Comparison of ENCODE assay signal across 8 cellular contexts in genomic region chr11:93783767-93784151, GRCh38. TPM values are rescaled to one million over a fixed set of nuclear protein-coding genes. Genes with fewer than 3 reads are reported as not detected.
DNase-seq lines count a peak whose midpoint lies in the region; ATAC-seq and TF ChIP-seq lines count a peak whose summit lies in the region.

No MANE protein-coding gene starts in this region.

- ATAC-seq in GM23338 (peak; percentile 52), natural killer cell (peak; percentile 3 to 12 (median 10))

- TF ChIP-seq POLR2A in NB4 (IDR thresholded peaks at IDR 0.05; ENCODE audit: extremely low read depth, insufficient read length), result no peak

- peaks cover 20% of the 10 kb centered on the region for H3K4me1 Mint-ChIP-seq in GM23338
- peaks cover 40 to 43% of the 10 kb centered on the region in 2 donors for H3K4me1 Mint-ChIP-seq in natural killer cell

- peaks cover 16% of the 10 kb centered on the region for H3K4me1 ChIP-seq in GM23338 (ENCODE audit: insufficient read depth)
- H3K4me1 ChIP-seq in ectodermal cell (ENCODE audit: control insufficient read depth, insufficient read depth, low read length), result peaks cover 5% of the 10 kb centered on the region

- H3K4me3 ChIP-seq in GM12864 (ENCODE audit: low read depth, low read length), result peak overlapping the region; percentile 87
- H3K4me3 ChIP-seq in GM23338, result peak overlapping the region; percentile 93
- H3K4me3 ChIP-seq in NB4 (ENCODE audit: low read depth, low read length), result peak overlapping the region; percentile 98
- peak overlapping the region; percentile 96 for H3K4me3 ChIP-seq in ectodermal cell (ENCODE audit: insufficient read depth, low read depth, low read length)

- H3K9me3 ChIP-seq in ectodermal cell (ENCODE audit: control insufficient read depth, low read length), result no peaks in the 10 kb centered on the region

- H4K20me1 ChIP-seq in GM23338 (replicated peaks; ENCODE audit: insufficient read depth), result peaks cover 38% of the 10 kb centered on the region

- peaks cover 13% of the 10 kb centered on the region; the same call in 1 of the 2 replicates for H3K36me3 ChIP-seq in GM23338 (ENCODE audit: insufficient read depth)
- peaks cover 11% of the 10 kb centered on the region for H3K36me3 ChIP-seq in ectodermal cell (ENCODE audit: control insufficient read depth, insufficient read depth, low read length)

- H3K9me2 ChIP-seq in GM23338 (ENCODE audit: insufficient read depth), result no peaks in the 10 kb centered on the region

- H3K36me3 Mint-ChIP-seq in GM23338 (ENCODE audit: low read depth) (peaks cover 40% of the 10 kb centered on the region), natural killer cell (no peaks in the 10 kb centered on the region)

- H3K79me2 ChIP-seq in GM23338 (replicated peaks; ENCODE audit: insufficient read depth), result peaks cover 51% of the 10 kb centered on the region

- DNase-seq in GM12864 (ENCODE audit: low read depth), result no peak
- DNase-seq in GM23338 (ENCODE audit: low spot score), result no peak
- DNase-seq in NB4 (ENCODE audit: low read depth), result no peak
- DNase-seq in natural killer cell, result no peak
- DNase-seq in NCI-H526 treated with DMSO at 0.1 percent for 48 hours (lab: John Stamatoyannopoulos, UW), result no peak
- no peak for DNase-seq in NCI-H2171 (lab: John Stamatoyannopoulos, UW)
- DNase-seq in T1000 (lab: John Stamatoyannopoulos, UW), result no peak

- no peaks in the 10 kb centered on the region for H3F3A ChIP-seq in GM23338 (replicated peaks; ENCODE audit: low read depth)

- intact Hi-C loops in natural killer cell (cut with micrococcal nuclease), result loop anchor here (1.0 kb wide), 1 partner anchor 42 kb away; the partner anchor contains the start of genes C11orf54 and TAF1D

- peak overlapping the region; percentile 92 for H3K4me3 Mint-ChIP-seq in GM23338
- H3K4me3 Mint-ChIP-seq in natural killer cell, result peak overlapping the region; percentile 99

- no peak for TF ChIP-seq CTCF in GM12864 (IDR thresholded peaks at IDR 0.05; ENCODE audit: low read depth, low read length, missing control alignments)
- TF ChIP-seq CTCF in GM23338 (conservative IDR thresholded peaks at IDR 0.05; ENCODE audit: low read depth in 2 of 2), result no peak
- TF ChIP-seq CTCF in NB4 (IDR thresholded peaks at IDR 0.05; ENCODE audit: low read depth, low read length), result no peak
- TF ChIP-seq CTCF in natural killer cell (IDR thresholded peaks at IDR 0.05), result no peak

- H3K27ac Mint-ChIP-seq in GM23338 (peak overlapping the region; percentile 93), natural killer cell (peak overlapping the region; percentile 83 to 91)

- H3K27me3 ChIP-seq in GM23338 (ENCODE audit: insufficient read depth) (no peaks in the 10 kb centered on the region), ectodermal cell (ENCODE audit: control insufficient read depth, insufficient read depth, low read length, poor library complexity, severe bottlenecking) (no peaks in the 10 kb centered on the region)

- peaks cover 4% of the 10 kb centered on the region for H3K27me3 Mint-ChIP-seq in GM23338 (ENCODE audit: insufficient read depth, low read depth, poor library complexity)
- H3K27me3 Mint-ChIP-seq in natural killer cell (ENCODE audit: low read depth in 2 of 2), result no peaks in the 10 kb centered on the region

- no peak overlapping the region for H2AFZ ChIP-seq in GM23338

- H3K4me2 ChIP-seq in GM23338, result peak overlapping the region; percentile 97

- H3K9me3 Mint-ChIP-seq in GM23338 (peaks cover 5% of the 10 kb centered on the region; the same call in 2 of the 3 replicates), natural killer cell (no peaks in the 10 kb centered on the region)

- peak overlapping the region; percentile 43; the same call in 1 of the 2 replicates for H3K27ac ChIP-seq in GM23338 (ENCODE audit: low read depth)
- H3K27ac ChIP-seq in ectodermal cell (ENCODE audit: insufficient read depth, low read depth, low read length, poor library complexity, severe bottlenecking), result peak overlapping the region; percentile 99

- 0 to 1% methylated on average over 10 of the region's 11 CpGs for WGBS in ectodermal cell, 2 experiments

TF ChIP-seq in GM23338, 12 proteins besides CTCF, POLR2A, EP300 and RAD21 (continues in another document):
- TF ChIP-seq EZH2 (IDR thresholded peaks at IDR 0.05; ENCODE audit: low read depth, unreplicated experiment) (no peak), CREB1 (CRISPR knock-in tag; IDR thresholded peaks at IDR 0.05; ENCODE audit: low read depth) (no peak), ZNF114 (CRISPR knock-in tag; IDR thresholded peaks at IDR 0.05) (no peak), ZNF331 (CRISPR knock-in tag; IDR thresholded peaks at IDR 0.05; ENCODE audit: low read depth) (no peak), ZNF462 (CRISPR knock-in tag; IDR thresholded peaks at IDR 0.05) (no peak), EZH2phosphoT487 (IDR thresholded peaks at IDR 0.05; ENCODE audit: unreplicated experiment) (no peak), JUNB (IDR thresholded peaks at IDR 0.05; ENCODE audit: unreplicated experiment) (no peak)

RNA-seq across cellular contexts. Expression of gene MED17, which starts 0.3 kb away (rescaled TPM):
- total RNA-seq in GM23338 (2014; rRNA removed; shearing (Covaris generic)), result 31.2 and 36.9 TPM in 2 replicates
- polyA plus RNA-seq in GM23338 (2016; fragmentation: Nextera tagmentation; extraction: Ambion mirVana), result 17.4 and 19.1 TPM in 2 replicates
- 38.8 TPM for polyA plus RNA-seq in ectodermal cell (2013, experiment 1 of 4)
- 42.2 TPM for polyA plus RNA-seq in ectodermal cell (2013, experiment 2 of 4)
- polyA plus RNA-seq in ectodermal cell (2013, experiment 3 of 4), result 38.6 TPM
- 41.5 TPM for polyA plus RNA-seq in ectodermal cell (2013, experiment 4 of 4)
- total RNA-seq in natural killer cell, result 10 to 100 TPM; 48.8 to 71.5 (median 66.4) TPM

RNA-seq across cellular contexts. Expression of gene C11orf54, which starts 42.3 kb away (rescaled TPM):
- 29.0 and 35.8 TPM in 2 replicates for total RNA-seq in GM23338 (2014; rRNA removed; shearing (Covaris generic))
- polyA plus RNA-seq in GM23338 (2016; fragmentation: Nextera tagmentation; extraction: Ambion mirVana), result 38.8 and 43.1 TPM in 2 replicates
- polyA plus RNA-seq in ectodermal cell (2013, experiment 1 of 4), result 32.8 TPM
- 36.0 TPM for polyA plus RNA-seq in ectodermal cell (2013, experiment 2 of 4)
- polyA plus RNA-seq in ectodermal cell (2013, experiment 3 of 4), result 32.1 TPM
- 35.6 TPM for polyA plus RNA-seq in ectodermal cell (2013, experiment 4 of 4)
- total RNA-seq in natural killer cell, result 10 to 100 TPM; 15.5 to 25.0 (median 22.7) TPM

RNA-seq across cellular contexts. Expression of gene TAF1D, which starts 42.5 kb away (rescaled TPM):
- 240 and 256 TPM in 2 replicates for total RNA-seq in GM23338 (2014; rRNA removed; shearing (Covaris generic))
- 199 and 246 TPM in 2 replicates for polyA plus RNA-seq in GM23338 (2016; fragmentation: Nextera tagmentation; extraction: Ambion mirVana)
- polyA plus RNA-seq in ectodermal cell (2013, experiment 1 of 4), result 204 TPM
- 162 TPM for polyA plus RNA-seq in ectodermal cell (2013, experiment 2 of 4)
- 212 TPM for polyA plus RNA-seq in ectodermal cell (2013, experiment 3 of 4)
- polyA plus RNA-seq in ectodermal cell (2013, experiment 4 of 4), result 202 TPM
- 100 to 1,000 TPM in 2 of 3 donors, 10 to 100 TPM in 1; 76.3 to 110 (median 109) TPM for total RNA-seq in natural killer cell
